In the genomic region with DNA sequence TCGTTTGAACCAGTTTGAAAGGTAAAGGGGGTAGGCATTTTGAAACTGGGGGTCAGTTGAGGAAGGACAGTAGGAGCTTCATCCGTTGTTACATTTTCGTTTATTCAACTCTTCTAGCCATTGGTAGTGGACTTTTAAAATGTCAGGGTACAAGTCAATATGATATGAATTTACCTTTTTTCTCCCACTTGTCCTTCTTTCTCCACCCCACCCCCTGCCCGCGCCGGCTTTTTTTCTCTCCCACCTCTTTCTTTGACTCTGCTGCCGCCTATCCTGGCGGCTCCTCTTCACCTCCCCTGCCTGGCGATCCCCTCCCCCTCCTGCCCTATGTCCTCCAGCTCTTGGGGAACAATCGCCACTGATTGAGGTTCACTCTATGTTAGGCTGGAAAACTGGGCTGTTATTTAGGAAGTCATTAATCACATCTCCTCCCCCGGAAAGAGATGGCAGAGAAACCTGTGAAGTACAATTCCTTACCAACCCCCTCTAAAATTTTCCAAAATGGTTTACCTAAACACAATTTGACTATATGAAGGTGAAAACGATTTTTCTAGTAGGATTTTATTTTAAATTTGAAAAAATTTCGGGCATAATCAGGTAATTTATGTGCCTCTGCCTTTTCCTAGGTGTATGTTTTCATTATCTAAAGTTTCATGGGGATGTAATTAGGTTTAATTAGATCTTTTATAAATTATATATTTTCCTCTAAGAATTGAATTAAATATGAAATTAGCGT, we compare ENCODE assay signal across 1 cellular context.
TF ChIP-seq lines count a peak whose summit lies in the region.

No MANE protein-coding gene starts in this region.

TF ChIP-seq in HepG2, 621 proteins besides CTCF, POLR2A, EP300 and RAD21 (continued from another document and continues in another):
- TF ChIP-seq, protein P1, sequence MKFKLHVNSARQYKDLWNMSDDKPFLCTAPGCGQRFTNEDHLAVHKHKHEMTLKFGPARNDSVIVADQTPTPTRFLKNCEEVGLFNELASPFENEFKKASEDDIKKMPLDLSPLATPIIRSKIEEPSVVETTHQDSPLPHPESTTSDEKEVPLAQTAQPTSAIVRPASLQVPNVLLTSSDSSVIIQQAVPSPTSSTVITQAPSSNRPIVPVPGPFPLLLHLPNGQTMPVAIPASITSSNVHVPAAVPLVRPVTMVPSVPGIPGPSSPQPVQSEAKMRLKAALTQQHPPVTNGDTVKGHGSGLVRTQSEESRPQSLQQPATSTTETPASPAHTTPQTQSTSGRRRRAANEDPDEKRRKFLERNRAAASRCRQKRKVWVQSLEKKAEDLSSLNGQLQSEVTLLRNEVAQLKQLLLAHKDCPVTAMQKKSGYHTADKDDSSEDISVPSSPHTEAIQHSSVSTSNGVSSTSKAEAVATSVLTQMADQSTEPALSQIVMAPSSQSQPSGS (CRISPR knock-in tag; IDR thresholded peaks at IDR 0.05): no peak
- TF ChIP-seq PCBP2 (optimal IDR thresholded peaks at IDR 0.05; ENCODE audit: low read depth, low read length, poor library complexity, severe bottlenecking) (no peak), RORA (CRISPR knock-in tag; IDR thresholded peaks at IDR 0.05) (no peak), ZIK1 (CRISPR knock-in tag; IDR thresholded peaks at IDR 0.05; ENCODE audit: borderline replicate concordance, low read depth) (no peak), ZNF232 (CRISPR knock-in tag; IDR thresholded peaks at IDR 0.05; ENCODE audit: borderline replicate concordance) (no peak), RELA (CRISPR knock-in tag; IDR thresholded peaks at IDR 0.05) (no peak), HMG20B (CRISPR knock-in tag; conservative IDR thresholded peaks at IDR 0.05) (no peak), ZBTB3 (CRISPR knock-in tag; IDR thresholded peaks at IDR 0.05; ENCODE audit: borderline replicate concordance, low read depth) (no peak), RCOR2 (CRISPR knock-in tag; IDR thresholded peaks at IDR 0.05) (no peak), ZSCAN30 (CRISPR knock-in tag; IDR thresholded peaks at IDR 0.05) (no peak), KLF12 (CRISPR knock-in tag; IDR thresholded peaks at IDR 0.05; ENCODE audit: borderline replicate concordance) (no peak), HOXA5 (CRISPR knock-in tag; IDR thresholded peaks at IDR 0.05) (peak; percentile 27; the same call in 1 of the 2 replicates), ZNF317 (CRISPR knock-in tag; IDR thresholded peaks at IDR 0.05) (no peak), MBNL3 (CRISPR knock-in tag; conservative IDR thresholded peaks at IDR 0.05) (no peak), ZNF496 (CRISPR knock-in tag; IDR thresholded peaks at IDR 0.05; ENCODE audit: insufficient replicate concordance) (no peak), ZNF432 (CRISPR knock-in tag; IDR thresholded peaks at IDR 0.05; ENCODE audit: borderline replicate concordance) (no peak), ATF1 (CRISPR knock-in tag; IDR thresholded peaks at IDR 0.05) (no peak), XBP1 (CRISPR knock-in tag; IDR thresholded peaks at IDR 0.05) (no peak), ZNF746 (CRISPR knock-in tag; IDR thresholded peaks at IDR 0.05) (no peak), ZNF781 (CRISPR knock-in tag; IDR thresholded peaks at IDR 0.05; ENCODE audit: borderline replicate concordance, not compliant biosample characterization) (no peak), KDM6A (CRISPR knock-in tag; IDR thresholded peaks at IDR 0.05; ENCODE audit: low read depth) (no peak), MED1 (CRISPR knock-in tag; IDR thresholded peaks at IDR 0.05) (peak; percentile 25; the same call in 1 of the 2 replicates)
- TF ChIP-seq, protein P2, sequence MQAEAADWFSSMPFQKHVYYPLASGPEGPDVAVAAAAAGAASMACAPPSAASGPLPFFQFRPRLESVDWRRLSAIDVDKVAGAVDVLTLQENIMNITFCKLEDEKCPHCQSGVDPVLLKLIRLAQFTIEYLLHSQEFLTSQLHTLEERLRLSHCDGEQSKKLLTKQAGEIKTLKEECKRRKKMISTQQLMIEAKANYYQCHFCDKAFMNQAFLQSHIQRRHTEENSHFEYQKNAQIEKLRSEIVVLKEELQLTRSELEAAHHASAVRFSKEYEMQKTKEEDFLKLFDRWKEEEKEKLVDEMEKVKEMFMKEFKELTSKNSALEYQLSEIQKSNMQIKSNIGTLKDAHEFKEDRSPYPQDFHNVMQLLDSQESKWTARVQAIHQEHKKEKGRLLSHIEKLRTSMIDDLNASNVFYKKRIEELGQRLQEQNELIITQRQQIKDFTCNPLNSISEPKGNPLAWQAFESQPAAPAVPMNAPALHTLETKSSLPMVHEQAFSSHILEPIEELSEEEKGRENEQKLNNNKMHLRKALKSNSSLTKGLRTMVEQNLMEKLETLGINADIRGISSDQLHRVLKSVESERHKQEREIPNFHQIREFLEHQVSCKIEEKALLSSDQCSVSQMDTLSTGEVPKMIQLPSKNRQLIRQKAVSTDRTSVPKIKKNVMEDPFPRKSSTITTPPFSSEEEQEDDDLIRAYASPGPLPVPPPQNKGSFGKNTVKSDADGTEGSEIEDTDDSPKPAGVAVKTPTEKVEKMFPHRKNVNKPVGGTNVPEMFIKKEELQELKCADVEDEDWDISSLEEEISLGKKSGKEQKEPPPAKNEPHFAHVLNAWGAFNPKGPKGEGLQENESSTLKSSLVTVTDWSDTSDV (CRISPR knock-in tag; IDR thresholded peaks at IDR 0.05): no peak
- TF ChIP-seq, protein P3, sequence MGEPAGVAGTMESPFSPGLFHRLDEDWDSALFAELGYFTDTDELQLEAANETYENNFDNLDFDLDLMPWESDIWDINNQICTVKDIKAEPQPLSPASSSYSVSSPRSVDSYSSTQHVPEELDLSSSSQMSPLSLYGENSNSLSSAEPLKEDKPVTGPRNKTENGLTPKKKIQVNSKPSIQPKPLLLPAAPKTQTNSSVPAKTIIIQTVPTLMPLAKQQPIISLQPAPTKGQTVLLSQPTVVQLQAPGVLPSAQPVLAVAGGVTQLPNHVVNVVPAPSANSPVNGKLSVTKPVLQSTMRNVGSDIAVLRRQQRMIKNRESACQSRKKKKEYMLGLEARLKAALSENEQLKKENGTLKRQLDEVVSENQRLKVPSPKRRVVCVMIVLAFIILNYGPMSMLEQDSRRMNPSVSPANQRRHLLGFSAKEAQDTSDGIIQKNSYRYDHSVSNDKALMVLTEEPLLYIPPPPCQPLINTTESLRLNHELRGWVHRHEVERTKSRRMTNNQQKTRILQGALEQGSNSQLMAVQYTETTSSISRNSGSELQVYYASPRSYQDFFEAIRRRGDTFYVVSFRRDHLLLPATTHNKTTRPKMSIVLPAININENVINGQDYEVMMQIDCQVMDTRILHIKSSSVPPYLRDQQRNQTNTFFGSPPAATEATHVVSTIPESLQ (CRISPR knock-in tag; conservative IDR thresholded peaks at IDR 0.05): no peak
- TF ChIP-seq, protein P4, sequence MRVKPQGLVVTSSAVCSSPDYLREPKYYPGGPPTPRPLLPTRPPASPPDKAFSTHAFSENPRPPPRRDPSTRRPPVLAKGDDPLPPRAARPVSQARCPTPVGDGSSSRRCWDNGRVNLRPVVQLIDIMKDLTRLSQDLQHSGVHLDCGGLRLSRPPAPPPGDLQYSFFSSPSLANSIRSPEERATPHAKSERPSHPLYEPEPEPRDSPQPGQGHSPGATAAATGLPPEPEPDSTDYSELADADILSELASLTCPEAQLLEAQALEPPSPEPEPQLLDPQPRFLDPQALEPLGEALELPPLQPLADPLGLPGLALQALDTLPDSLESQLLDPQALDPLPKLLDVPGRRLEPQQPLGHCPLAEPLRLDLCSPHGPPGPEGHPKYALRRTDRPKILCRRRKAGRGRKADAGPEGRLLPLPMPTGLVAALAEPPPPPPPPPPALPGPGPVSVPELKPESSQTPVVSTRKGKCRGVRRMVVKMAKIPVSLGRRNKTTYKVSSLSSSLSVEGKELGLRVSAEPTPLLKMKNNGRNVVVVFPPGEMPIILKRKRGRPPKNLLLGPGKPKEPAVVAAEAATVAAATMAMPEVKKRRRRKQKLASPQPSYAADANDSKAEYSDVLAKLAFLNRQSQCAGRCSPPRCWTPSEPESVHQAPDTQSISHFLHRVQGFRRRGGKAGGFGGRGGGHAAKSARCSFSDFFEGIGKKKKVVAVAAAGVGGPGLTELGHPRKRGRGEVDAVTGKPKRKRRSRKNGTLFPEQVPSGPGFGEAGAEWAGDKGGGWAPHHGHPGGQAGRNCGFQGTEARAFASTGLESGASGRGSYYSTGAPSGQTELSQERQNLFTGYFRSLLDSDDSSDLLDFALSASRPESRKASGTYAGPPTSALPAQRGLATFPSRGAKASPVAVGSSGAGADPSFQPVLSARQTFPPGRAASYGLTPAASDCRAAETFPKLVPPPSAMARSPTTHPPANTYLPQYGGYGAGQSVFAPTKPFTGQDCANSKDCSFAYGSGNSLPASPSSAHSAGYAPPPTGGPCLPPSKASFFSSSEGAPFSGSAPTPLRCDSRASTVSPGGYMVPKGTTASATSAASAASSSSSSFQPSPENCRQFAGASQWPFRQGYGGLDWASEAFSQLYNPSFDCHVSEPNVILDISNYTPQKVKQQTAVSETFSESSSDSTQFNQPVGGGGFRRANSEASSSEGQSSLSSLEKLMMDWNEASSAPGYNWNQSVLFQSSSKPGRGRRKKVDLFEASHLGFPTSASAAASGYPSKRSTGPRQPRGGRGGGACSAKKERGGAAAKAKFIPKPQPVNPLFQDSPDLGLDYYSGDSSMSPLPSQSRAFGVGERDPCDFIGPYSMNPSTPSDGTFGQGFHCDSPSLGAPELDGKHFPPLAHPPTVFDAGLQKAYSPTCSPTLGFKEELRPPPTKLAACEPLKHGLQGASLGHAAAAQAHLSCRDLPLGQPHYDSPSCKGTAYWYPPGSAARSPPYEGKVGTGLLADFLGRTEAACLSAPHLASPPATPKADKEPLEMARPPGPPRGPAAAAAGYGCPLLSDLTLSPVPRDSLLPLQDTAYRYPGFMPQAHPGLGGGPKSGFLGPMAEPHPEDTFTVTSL (CRISPR knock-in tag; IDR thresholded peaks at IDR 0.05; ENCODE audit: borderline replicate concordance): no peak
- TF ChIP-seq, protein P5, sequence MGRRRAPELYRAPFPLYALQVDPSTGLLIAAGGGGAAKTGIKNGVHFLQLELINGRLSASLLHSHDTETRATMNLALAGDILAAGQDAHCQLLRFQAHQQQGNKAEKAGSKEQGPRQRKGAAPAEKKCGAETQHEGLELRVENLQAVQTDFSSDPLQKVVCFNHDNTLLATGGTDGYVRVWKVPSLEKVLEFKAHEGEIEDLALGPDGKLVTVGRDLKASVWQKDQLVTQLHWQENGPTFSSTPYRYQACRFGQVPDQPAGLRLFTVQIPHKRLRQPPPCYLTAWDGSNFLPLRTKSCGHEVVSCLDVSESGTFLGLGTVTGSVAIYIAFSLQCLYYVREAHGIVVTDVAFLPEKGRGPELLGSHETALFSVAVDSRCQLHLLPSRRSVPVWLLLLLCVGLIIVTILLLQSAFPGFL (CRISPR knock-in tag; IDR thresholded peaks at IDR 0.05): no peak
- TF ChIP-seq, protein P6, sequence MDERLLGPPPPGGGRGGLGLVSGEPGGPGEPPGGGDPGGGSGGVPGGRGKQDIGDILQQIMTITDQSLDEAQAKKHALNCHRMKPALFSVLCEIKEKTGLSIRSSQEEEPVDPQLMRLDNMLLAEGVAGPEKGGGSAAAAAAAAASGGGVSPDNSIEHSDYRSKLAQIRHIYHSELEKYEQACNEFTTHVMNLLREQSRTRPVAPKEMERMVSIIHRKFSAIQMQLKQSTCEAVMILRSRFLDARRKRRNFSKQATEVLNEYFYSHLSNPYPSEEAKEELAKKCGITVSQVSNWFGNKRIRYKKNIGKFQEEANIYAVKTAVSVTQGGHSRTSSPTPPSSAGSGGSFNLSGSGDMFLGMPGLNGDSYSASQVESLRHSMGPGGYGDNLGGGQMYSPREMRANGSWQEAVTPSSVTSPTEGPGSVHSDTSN (CRISPR knock-in tag; IDR thresholded peaks at IDR 0.05): no peak
- TF ChIP-seq, protein P7, sequence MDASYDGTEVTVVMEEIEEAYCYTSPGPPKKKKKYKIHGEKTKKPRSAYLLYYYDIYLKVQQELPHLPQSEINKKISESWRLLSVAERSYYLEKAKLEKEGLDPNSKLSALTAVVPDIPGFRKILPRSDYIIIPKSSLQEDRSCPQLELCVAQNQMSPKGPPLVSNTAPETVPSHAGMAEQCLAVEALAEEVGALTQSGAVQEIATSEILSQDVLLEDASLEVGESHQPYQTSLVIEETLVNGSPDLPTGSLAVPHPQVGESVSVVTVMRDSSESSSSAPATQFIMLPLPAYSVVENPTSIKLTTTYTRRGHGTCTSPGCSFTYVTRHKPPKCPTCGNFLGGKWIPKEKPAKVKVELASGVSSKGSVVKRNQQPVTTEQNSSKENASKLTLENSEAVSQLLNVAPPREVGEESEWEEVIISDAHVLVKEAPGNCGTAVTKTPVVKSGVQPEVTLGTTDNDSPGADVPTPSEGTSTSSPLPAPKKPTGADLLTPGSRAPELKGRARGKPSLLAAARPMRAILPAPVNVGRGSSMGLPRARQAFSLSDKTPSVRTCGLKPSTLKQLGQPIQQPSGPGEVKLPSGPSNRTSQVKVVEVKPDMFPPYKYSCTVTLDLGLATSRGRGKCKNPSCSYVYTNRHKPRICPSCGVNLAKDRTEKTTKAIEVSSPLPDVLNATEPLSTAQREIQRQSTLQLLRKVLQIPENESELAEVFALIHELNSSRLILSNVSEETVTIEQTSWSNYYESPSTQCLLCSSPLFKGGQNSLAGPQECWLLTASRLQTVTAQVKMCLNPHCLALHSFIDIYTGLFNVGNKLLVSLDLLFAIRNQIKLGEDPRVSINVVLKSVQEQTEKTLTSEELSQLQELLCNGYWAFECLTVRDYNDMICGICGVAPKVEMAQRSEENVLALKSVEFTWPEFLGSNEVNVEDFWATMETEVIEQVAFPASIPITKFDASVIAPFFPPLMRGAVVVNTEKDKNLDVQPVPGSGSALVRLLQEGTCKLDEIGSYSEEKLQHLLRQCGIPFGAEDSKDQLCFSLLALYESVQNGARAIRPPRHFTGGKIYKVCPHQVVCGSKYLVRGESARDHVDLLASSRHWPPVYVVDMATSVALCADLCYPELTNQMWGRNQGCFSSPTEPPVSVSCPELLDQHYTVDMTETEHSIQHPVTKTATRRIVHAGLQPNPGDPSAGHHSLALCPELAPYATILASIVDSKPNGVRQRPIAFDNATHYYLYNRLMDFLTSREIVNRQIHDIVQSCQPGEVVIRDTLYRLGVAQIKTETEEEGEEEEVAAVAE (CRISPR knock-in tag; IDR thresholded peaks at IDR 0.05; ENCODE audit: borderline replicate concordance): no peak
- TF ChIP-seq, protein P8, sequence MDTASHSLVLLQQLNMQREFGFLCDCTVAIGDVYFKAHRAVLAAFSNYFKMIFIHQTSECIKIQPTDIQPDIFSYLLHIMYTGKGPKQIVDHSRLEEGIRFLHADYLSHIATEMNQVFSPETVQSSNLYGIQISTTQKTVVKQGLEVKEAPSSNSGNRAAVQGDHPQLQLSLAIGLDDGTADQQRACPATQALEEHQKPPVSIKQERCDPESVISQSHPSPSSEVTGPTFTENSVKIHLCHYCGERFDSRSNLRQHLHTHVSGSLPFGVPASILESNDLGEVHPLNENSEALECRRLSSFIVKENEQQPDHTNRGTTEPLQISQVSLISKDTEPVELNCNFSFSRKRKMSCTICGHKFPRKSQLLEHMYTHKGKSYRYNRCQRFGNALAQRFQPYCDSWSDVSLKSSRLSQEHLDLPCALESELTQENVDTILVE (CRISPR knock-in tag; IDR thresholded peaks at IDR 0.05): no peak
